In genomic region chr2:241686649-241687425, GRCh38 we compare ENCODE assay signal across 8 cellular contexts. TPM values are rescaled to one million over a fixed set of nuclear protein-coding genes. Genes with fewer than 3 reads are reported as not detected.
A peak's percentile ranks its signal among the peaks of the same experiment; 100 is the strongest.
DNase-seq lines count a peak whose midpoint lies in the region; ATAC-seq and TF ChIP-seq lines count a peak whose summit lies in the region.

Gene DTYMK (minus strand): TSS chr2:241686815. CDS start chr2:241686783, 32 bp downstream.

- H3K27ac Mint-ChIP-seq in T-helper 17 cell: peak within 1 kb of the TSS; percentile 95

- H3K4me1 ChIP-seq in left ventricle myocardium inferior (peaks cover 42% of the 10 kb centered on the region), psoas muscle (peaks cover 30% of the 10 kb centered on the region), urinary bladder (ENCODE audit: insufficient read depth) (no peaks in the 10 kb centered on the region)

- DNase-seq in NCI-H187 (lab: John Stamatoyannopoulos, UW): peak; percentile 75 to 83
- DNase-seq in T-helper 17 cell: peak; percentile 94 to 97 (median 96)
- DNase-seq in amygdala (lab: John Stamatoyannopoulos, UW): peak; percentile 76 to 98 (median 93)
- peak; percentile 97 for DNase-seq in left ventricle myocardium inferior
- DNase-seq in psoas muscle: peak; percentile 98

- no peaks in the 10 kb centered on the region for H3K27me3 Mint-ChIP-seq in T-helper 17 cell

- H3K4me3 Mint-ChIP-seq in T-helper 17 cell: peak within 1 kb of the TSS; percentile 96

- H3K4me1 Mint-ChIP-seq in T-helper 17 cell: peaks cover 14% of the 10 kb centered on the region

- TF ChIP-seq CTCF in left ventricle myocardium inferior (IDR thresholded peaks at IDR 0.05; ENCODE audit: borderline replicate concordance) (no peak), psoas muscle (IDR thresholded peaks at IDR 0.05) (no peak)

- intact Hi-C loops in left ventricle myocardium inferior (cut with micrococcal nuclease): no loop called here
- intact Hi-C loops in psoas muscle (cut with DNase I): loop anchor here in 1 of 2 donors (5.0 kb wide), 1 partner anchor 45 kb away; the partner anchor contains the start of gene D2HGDH

- no peaks in the 10 kb centered on the region for H3K36me3 Mint-ChIP-seq in T-helper 17 cell (ENCODE audit: low read depth)

- H3K4me3 ChIP-seq in left ventricle myocardium inferior: peak within 1 kb of the TSS; percentile 100
- peak within 1 kb of the TSS; percentile 98 for H3K4me3 ChIP-seq in psoas muscle
- peak within 1 kb of the TSS; percentile 98 for H3K4me3 ChIP-seq in urinary bladder (ENCODE audit: low read depth, low read length)

- ATAC-seq in GM18498 (IDR thresholded peaks at IDR 0.05; ENCODE audit: unreplicated experiment): peak; percentile 96
- ATAC-seq in HG02885 (IDR thresholded peaks at IDR 0.05; ENCODE audit: poor library complexity, unreplicated experiment): peak; percentile 94
- ATAC-seq in T-helper 17 cell: peak; percentile 96
- ATAC-seq in psoas muscle: peak; percentile 97 to 99 (median 98)

- 0% methylated on average over 50 to 102 of the region's 102 CpGs for WGBS in psoas muscle, 3 donors
- WGBS in urinary bladder: under 1% methylated on average over 102 of the region's 102 CpGs

- no peaks in the 10 kb centered on the region for H3K9me3 ChIP-seq in T-helper 17 cell (ENCODE audit: control insufficient read depth, low read length, poor library complexity, severe bottlenecking)
- no peaks in the 10 kb centered on the region for H3K9me3 ChIP-seq in left ventricle myocardium inferior (replicated peaks)
- H3K9me3 ChIP-seq in psoas muscle: no peaks in the 10 kb centered on the region

- peak within 1 kb of the TSS; percentile 96 for H3K27ac ChIP-seq in left ventricle myocardium inferior (replicated peaks)
- peak within 1 kb of the TSS; percentile 98 for H3K27ac ChIP-seq in psoas muscle
- H3K27ac ChIP-seq in urinary bladder (ENCODE audit: low read depth): peak within 1 kb of the TSS; percentile 88

- H3K36me3 ChIP-seq in left ventricle myocardium inferior (peaks cover 19% of the 10 kb centered on the region), psoas muscle (ENCODE audit: insufficient read depth in 1 of 2, low read depth in 1 of 2) (peaks cover 5 to 51% of the 10 kb centered on the region in 2 donors), urinary bladder (ENCODE audit: insufficient read depth) (no peaks in the 10 kb centered on the region)

- H3K27me3 ChIP-seq in left ventricle myocardium inferior (ENCODE audit: low read depth) (no peaks in the 10 kb centered on the region), psoas muscle (ENCODE audit: insufficient read depth in 3 of 3, low read length in 2 of 3) (no peaks in the 10 kb centered on the region)

RNA-seq across cellular contexts. Expression of gene DTYMK, which starts in this region (rescaled TPM):
- total RNA-seq in T-helper 17 cell: 10 to 100 TPM; 11.9 TPM
- total RNA-seq in left ventricle myocardium inferior: 10.6 TPM
- 1 to 10 TPM; 6.4 to 8.5 (median 6.7) TPM for total RNA-seq in psoas muscle
- polyA plus RNA-seq in psoas muscle: 10 to 100 TPM in 2 of 3 donors, 1 to 10 TPM in 1; 8.1 to 24.6 (median 20.0) TPM
- total RNA-seq in urinary bladder: 12.7 TPM
- 20.0 TPM for polyA plus RNA-seq in urinary bladder

Comparison
In these comparisons a context has a peak if more than half of its experiments do, and no peak if none do; other contexts are left out.
1. Peak in every context shown above with its lines: DNase-seq, ATAC-seq, H3K4me3 ChIP-seq and H3K27ac ChIP-seq.